ENCODE assay signal across 1 cellular context in the genomic region with DNA sequence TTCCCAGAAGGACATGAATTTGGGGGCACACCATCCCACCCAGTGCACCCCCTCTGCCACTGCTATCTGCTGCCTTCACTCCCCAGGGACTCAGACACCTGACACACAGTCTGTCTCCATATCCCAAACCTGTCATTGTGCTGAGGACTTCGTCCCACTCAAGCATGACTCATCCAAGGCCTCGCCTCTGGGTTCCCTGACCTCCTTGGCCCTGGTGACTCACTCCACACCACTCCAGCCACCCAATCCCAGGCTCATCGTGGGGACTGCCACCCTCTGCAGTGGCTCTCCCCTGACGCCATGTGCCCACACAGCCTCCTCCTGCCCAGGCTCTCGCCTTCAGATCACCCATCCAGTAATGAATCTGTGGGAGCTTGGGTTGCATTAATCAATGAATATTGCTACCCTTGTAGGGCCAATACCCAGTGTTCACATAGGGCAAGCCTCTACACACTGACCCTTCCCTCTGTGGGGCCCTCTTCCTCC.
A peak's percentile ranks its signal among the peaks of the same experiment; 100 is the strongest.
TF ChIP-seq lines count a peak whose summit lies in the region.

No MANE protein-coding gene starts in this region.

TF ChIP-seq in K562, 482 proteins besides CTCF, POLR2A, EP300 and RAD21 (continued from another document):
- TF ChIP-seq, protein P1, sequence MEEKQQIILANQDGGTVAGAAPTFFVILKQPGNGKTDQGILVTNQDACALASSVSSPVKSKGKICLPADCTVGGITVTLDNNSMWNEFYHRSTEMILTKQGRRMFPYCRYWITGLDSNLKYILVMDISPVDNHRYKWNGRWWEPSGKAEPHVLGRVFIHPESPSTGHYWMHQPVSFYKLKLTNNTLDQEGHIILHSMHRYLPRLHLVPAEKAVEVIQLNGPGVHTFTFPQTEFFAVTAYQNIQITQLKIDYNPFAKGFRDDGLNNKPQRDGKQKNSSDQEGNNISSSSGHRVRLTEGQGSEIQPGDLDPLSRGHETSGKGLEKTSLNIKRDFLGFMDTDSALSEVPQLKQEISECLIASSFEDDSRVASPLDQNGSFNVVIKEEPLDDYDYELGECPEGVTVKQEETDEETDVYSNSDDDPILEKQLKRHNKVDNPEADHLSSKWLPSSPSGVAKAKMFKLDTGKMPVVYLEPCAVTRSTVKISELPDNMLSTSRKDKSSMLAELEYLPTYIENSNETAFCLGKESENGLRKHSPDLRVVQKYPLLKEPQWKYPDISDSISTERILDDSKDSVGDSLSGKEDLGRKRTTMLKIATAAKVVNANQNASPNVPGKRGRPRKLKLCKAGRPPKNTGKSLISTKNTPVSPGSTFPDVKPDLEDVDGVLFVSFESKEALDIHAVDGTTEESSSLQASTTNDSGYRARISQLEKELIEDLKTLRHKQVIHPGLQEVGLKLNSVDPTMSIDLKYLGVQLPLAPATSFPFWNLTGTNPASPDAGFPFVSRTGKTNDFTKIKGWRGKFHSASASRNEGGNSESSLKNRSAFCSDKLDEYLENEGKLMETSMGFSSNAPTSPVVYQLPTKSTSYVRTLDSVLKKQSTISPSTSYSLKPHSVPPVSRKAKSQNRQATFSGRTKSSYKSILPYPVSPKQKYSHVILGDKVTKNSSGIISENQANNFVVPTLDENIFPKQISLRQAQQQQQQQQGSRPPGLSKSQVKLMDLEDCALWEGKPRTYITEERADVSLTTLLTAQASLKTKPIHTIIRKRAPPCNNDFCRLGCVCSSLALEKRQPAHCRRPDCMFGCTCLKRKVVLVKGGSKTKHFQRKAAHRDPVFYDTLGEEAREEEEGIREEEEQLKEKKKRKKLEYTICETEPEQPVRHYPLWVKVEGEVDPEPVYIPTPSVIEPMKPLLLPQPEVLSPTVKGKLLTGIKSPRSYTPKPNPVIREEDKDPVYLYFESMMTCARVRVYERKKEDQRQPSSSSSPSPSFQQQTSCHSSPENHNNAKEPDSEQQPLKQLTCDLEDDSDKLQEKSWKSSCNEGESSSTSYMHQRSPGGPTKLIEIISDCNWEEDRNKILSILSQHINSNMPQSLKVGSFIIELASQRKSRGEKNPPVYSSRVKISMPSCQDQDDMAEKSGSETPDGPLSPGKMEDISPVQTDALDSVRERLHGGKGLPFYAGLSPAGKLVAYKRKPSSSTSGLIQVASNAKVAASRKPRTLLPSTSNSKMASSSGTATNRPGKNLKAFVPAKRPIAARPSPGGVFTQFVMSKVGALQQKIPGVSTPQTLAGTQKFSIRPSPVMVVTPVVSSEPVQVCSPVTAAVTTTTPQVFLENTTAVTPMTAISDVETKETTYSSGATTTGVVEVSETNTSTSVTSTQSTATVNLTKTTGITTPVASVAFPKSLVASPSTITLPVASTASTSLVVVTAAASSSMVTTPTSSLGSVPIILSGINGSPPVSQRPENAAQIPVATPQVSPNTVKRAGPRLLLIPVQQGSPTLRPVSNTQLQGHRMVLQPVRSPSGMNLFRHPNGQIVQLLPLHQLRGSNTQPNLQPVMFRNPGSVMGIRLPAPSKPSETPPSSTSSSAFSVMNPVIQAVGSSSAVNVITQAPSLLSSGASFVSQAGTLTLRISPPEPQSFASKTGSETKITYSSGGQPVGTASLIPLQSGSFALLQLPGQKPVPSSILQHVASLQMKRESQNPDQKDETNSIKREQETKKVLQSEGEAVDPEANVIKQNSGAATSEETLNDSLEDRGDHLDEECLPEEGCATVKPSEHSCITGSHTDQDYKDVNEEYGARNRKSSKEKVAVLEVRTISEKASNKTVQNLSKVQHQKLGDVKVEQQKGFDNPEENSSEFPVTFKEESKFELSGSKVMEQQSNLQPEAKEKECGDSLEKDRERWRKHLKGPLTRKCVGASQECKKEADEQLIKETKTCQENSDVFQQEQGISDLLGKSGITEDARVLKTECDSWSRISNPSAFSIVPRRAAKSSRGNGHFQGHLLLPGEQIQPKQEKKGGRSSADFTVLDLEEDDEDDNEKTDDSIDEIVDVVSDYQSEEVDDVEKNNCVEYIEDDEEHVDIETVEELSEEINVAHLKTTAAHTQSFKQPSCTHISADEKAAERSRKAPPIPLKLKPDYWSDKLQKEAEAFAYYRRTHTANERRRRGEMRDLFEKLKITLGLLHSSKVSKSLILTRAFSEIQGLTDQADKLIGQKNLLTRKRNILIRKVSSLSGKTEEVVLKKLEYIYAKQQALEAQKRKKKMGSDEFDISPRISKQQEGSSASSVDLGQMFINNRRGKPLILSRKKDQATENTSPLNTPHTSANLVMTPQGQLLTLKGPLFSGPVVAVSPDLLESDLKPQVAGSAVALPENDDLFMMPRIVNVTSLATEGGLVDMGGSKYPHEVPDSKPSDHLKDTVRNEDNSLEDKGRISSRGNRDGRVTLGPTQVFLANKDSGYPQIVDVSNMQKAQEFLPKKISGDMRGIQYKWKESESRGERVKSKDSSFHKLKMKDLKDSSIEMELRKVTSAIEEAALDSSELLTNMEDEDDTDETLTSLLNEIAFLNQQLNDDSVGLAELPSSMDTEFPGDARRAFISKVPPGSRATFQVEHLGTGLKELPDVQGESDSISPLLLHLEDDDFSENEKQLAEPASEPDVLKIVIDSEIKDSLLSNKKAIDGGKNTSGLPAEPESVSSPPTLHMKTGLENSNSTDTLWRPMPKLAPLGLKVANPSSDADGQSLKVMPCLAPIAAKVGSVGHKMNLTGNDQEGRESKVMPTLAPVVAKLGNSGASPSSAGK (IDR thresholded peaks at IDR 0.05), result peak; percentile 86
- TF ChIP-seq DDX20 (tag; IDR thresholded peaks at IDR 0.05; ENCODE audit: low read depth) (no peak), CTBP1 (IDR thresholded peaks at IDR 0.05; ENCODE audit: borderline replicate concordance) (peak; percentile 85), PHF8 (IDR thresholded peaks at IDR 0.05; ENCODE audit: borderline replicate concordance, low read length) (no peak), PTBP1 (IDR thresholded peaks at IDR 0.05; ENCODE audit: low read depth, low read length) (no peak), SIRT6 (IDR thresholded peaks at IDR 0.05; ENCODE audit: low read depth, low read length) (no peak), TCF7 (IDR thresholded peaks at IDR 0.05; ENCODE audit: borderline replicate concordance) (no peak), ERF (CRISPR knock-in tag; IDR thresholded peaks at IDR 0.05) (no peak), ZNF589 (CRISPR knock-in tag; IDR thresholded peaks at IDR 0.05; ENCODE audit: low read depth) (no peak; the same call in 1 of the 2 replicates), NFATC3 (IDR thresholded peaks at IDR 0.05) (no peak), CXXC5 (CRISPR knock-in tag; IDR thresholded peaks at IDR 0.05) (peak; percentile 49), CHD1 (IDR thresholded peaks at IDR 0.05; ENCODE audit: low read length) (no peak), EP400 (IDR thresholded peaks at IDR 0.05) (peak; percentile 43; the same call in 1 of the 2 replicates), SRF (CRISPR knock-in tag; IDR thresholded peaks at IDR 0.05) (peak in 1 of 2 experiments; percentile 65; a peak in 1 of 4 replicates), CCAR2 (IDR thresholded peaks at IDR 0.05; ENCODE audit: low read depth, low read length) (no peak), KDM1A (IDR thresholded peaks at IDR 0.05) (peak; percentile 37 to 76; a peak in 2 of 4 replicates), ZFPM2 (CRISPR knock-in tag; IDR thresholded peaks at IDR 0.05) (no peak), NR4A1 (CRISPR knock-in tag; IDR thresholded peaks at IDR 0.05) (no peak), NR4A1 (tag; IDR thresholded peaks at IDR 0.05) (no peak)
- TF ChIP-seq, protein P2, sequence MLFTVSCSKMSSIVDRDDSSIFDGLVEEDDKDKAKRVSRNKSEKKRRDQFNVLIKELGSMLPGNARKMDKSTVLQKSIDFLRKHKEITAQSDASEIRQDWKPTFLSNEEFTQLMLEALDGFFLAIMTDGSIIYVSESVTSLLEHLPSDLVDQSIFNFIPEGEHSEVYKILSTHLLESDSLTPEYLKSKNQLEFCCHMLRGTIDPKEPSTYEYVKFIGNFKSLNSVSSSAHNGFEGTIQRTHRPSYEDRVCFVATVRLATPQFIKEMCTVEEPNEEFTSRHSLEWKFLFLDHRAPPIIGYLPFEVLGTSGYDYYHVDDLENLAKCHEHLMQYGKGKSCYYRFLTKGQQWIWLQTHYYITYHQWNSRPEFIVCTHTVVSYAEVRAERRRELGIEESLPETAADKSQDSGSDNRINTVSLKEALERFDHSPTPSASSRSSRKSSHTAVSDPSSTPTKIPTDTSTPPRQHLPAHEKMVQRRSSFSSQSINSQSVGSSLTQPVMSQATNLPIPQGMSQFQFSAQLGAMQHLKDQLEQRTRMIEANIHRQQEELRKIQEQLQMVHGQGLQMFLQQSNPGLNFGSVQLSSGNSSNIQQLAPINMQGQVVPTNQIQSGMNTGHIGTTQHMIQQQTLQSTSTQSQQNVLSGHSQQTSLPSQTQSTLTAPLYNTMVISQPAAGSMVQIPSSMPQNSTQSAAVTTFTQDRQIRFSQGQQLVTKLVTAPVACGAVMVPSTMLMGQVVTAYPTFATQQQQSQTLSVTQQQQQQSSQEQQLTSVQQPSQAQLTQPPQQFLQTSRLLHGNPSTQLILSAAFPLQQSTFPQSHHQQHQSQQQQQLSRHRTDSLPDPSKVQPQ (CRISPR knock-in tag; IDR thresholded peaks at IDR 0.05; ENCODE audit: borderline replicate concordance), result no peak
- TF ChIP-seq, protein P3, sequence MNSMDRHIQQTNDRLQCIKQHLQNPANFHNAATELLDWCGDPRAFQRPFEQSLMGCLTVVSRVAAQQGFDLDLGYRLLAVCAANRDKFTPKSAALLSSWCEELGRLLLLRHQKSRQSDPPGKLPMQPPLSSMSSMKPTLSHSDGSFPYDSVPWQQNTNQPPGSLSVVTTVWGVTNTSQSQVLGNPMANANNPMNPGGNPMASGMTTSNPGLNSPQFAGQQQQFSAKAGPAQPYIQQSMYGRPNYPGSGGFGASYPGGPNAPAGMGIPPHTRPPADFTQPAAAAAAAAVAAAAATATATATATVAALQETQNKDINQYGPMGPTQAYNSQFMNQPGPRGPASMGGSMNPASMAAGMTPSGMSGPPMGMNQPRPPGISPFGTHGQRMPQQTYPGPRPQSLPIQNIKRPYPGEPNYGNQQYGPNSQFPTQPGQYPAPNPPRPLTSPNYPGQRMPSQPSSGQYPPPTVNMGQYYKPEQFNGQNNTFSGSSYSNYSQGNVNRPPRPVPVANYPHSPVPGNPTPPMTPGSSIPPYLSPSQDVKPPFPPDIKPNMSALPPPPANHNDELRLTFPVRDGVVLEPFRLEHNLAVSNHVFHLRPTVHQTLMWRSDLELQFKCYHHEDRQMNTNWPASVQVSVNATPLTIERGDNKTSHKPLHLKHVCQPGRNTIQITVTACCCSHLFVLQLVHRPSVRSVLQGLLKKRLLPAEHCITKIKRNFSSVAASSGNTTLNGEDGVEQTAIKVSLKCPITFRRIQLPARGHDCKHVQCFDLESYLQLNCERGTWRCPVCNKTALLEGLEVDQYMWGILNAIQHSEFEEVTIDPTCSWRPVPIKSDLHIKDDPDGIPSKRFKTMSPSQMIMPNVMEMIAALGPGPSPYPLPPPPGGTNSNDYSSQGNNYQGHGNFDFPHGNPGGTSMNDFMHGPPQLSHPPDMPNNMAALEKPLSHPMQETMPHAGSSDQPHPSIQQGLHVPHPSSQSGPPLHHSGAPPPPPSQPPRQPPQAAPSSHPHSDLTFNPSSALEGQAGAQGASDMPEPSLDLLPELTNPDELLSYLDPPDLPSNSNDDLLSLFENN (IDR thresholded peaks at IDR 0.05; ENCODE audit: low read depth in 2 of 2, low read length in 2 of 2), result no peak
- TF ChIP-seq, protein P4, sequence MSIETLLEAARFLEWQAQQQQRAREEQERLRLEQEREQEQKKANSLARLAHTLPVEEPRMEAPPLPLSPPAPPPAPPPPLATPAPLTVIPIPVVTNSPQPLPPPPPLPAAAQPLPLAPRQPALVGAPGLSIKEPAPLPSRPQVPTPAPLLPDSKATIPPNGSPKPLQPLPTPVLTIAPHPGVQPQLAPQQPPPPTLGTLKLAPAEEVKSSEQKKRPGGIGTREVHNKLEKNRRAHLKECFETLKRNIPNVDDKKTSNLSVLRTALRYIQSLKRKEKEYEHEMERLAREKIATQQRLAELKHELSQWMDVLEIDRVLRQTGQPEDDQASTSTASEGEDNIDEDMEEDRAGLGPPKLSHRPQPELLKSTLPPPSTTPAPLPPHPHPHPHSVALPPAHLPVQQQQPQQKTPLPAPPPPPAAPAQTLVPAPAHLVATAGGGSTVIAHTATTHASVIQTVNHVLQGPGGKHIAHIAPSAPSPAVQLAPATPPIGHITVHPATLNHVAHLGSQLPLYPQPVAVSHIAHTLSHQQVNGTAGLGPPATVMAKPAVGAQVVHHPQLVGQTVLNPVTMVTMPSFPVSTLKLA (conservative IDR thresholded peaks at IDR 0.05), result peak; percentile 64 to 85
- TF ChIP-seq, protein P5, sequence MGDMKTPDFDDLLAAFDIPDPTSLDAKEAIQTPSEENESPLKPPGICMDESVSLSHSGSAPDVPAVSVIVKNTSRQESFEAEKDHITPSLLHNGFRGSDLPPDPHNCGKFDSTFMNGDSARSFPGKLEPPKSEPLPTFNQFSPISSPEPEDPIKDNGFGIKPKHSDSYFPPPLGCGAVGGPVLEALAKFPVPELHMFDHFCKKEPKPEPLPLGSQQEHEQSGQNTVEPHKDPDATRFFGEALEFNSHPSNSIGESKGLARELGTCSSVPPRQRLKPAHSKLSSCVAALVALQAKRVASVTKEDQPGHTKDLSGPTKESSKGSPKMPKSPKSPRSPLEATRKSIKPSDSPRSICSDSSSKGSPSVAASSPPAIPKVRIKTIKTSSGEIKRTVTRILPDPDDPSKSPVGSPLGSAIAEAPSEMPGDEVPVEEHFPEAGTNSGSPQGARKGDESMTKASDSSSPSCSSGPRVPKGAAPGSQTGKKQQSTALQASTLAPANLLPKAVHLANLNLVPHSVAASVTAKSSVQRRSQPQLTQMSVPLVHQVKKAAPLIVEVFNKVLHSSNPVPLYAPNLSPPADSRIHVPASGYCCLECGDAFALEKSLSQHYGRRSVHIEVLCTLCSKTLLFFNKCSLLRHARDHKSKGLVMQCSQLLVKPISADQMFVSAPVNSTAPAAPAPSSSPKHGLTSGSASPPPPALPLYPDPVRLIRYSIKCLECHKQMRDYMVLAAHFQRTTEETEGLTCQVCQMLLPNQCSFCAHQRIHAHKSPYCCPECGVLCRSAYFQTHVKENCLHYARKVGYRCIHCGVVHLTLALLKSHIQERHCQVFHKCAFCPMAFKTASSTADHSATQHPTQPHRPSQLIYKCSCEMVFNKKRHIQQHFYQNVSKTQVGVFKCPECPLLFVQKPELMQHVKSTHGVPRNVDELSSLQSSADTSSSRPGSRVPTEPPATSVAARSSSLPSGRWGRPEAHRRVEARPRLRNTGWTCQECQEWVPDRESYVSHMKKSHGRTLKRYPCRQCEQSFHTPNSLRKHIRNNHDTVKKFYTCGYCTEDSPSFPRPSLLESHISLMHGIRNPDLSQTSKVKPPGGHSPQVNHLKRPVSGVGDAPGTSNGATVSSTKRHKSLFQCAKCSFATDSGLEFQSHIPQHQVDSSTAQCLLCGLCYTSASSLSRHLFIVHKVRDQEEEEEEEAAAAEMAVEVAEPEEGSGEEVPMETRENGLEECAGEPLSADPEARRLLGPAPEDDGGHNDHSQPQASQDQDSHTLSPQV (IDR thresholded peaks at IDR 0.05), result peak; percentile 98
